In genomic region chrX:136496768-136497555, GRCh38 we compare ENCODE assay signal across 8 cellular contexts. TPM values are rescaled to one million over a fixed set of nuclear protein-coding genes. Genes with fewer than 3 reads are reported as not detected.
DNase-seq lines count a peak whose midpoint lies in the region; ATAC-seq and TF ChIP-seq lines count a peak whose summit lies in the region.

No MANE protein-coding gene starts in this region.

- peak overlapping the region; percentile 94 for H2AFZ ChIP-seq in PC-9

- peaks cover 8% of the 10 kb centered on the region for H3K36me3 Mint-ChIP-seq in activated T-cell treated with anti-CD3 and anti-CD28 coated beads, Interleukin-2, amount 50 U/mL, for 4 hours (ENCODE audit: insufficient read depth)

- POLR2A ChIA-PET in PC-9 (lab: Charles Lee; ENCODE audit: unreplicated experiment), result interaction anchor here (0.5 to 1.0 kb wide), 9 partner anchors 18 to 282 kb away, joined by 3 to 10 read pairs (median 4); partner anchors contain the start of gene VGLL1

- H4K20me1 ChIP-seq in PC-9 (ENCODE audit: insufficient read depth), result peaks cover 6% of the 10 kb centered on the region; the same call in 1 of the 2 replicates

- no peak for TF ChIP-seq CTCF in PC-9 (conservative IDR thresholded peaks at IDR 0.05)

- H3K9me2 ChIP-seq in PC-9 (ENCODE audit: insufficient read depth), result no peaks in the 10 kb centered on the region

- peak overlapping the region; percentile 97 for H3K4me2 ChIP-seq in PC-9

- H3K9ac ChIP-seq in muscle layer of colon (ENCODE audit: low read length), result peak overlapping the region; percentile 4

- peaks cover 2% of the 10 kb centered on the region for H3K27me3 Mint-ChIP-seq in activated T-cell treated with anti-CD3 and anti-CD28 coated beads, Interleukin-2, amount 50 U/mL, for 4 hours (ENCODE audit: low read depth)

- no TSS peak for BruUV-seq in PC-9 (replicated peaks; lab: Mats Ljungman, UMichigan)

- H3F3A ChIP-seq in PC-9 (ENCODE audit: insufficient read depth, low read depth), result peaks cover 17% of the 10 kb centered on the region

- peak; percentile 81 for ATAC-seq in GM21723 (IDR thresholded peaks at IDR 0.05; ENCODE audit: unreplicated experiment)
- peak; percentile 80 to 84 for ATAC-seq in activated T-cell treated with anti-CD3 and anti-CD28 coated beads, Interleukin-2, amount 50 U/mL, for 4 hours
- ATAC-seq in esophagus mucosa, result peak; percentile 92

- peak overlapping the region; percentile 94 for H3K27ac ChIP-seq in PC-9
- peak overlapping the region; percentile 59 for H3K27ac ChIP-seq in muscle layer of colon (ENCODE audit: low read depth, low read length)

- peak overlapping the region; percentile 82 for H3K4me3 ChIP-seq in Jurkat, Clone E6-1 (ENCODE audit: low read length)
- peak overlapping the region; percentile 93 for H3K4me3 ChIP-seq in PC-9
- peak overlapping the region; percentile 53 to 64 for H3K4me3 ChIP-seq in muscle layer of colon (ENCODE audit: low read depth in 1 of 2, low read length in 2 of 2)

- peaks cover 29% of the 10 kb centered on the region for H3K79me2 ChIP-seq in PC-9 (ENCODE audit: low read depth)

- H3K36me3 ChIP-seq in PC-9 (ENCODE audit: low read depth) (peaks cover 24% of the 10 kb centered on the region), muscle layer of colon (ENCODE audit: insufficient read depth, low read length) (peaks cover 8% of the 10 kb centered on the region)

- H3K4me1 Mint-ChIP-seq in activated T-cell treated with anti-CD3 and anti-CD28 coated beads, Interleukin-2, amount 50 U/mL, for 4 hours (ENCODE audit: low read depth), result peaks cover 16% of the 10 kb centered on the region

- no peaks in the 10 kb centered on the region for H3K9me3 Mint-ChIP-seq in activated T-cell treated with anti-CD3 and anti-CD28 coated beads, Interleukin-2, amount 50 U/mL, for 4 hours

- no peaks in the 10 kb centered on the region for H3K9me3 ChIP-seq in PC-9 (ENCODE audit: insufficient read depth, low read depth)
- H3K9me3 ChIP-seq in muscle layer of colon (ENCODE audit: low read length), result no peaks in the 10 kb centered on the region

- no peaks in the 10 kb centered on the region for H3K27me3 ChIP-seq in PC-9 (ENCODE audit: insufficient read depth, low read depth)
- peaks cover 0 to 4% of the 10 kb centered on the region in 2 donors for H3K27me3 ChIP-seq in muscle layer of colon (ENCODE audit: control insufficient read depth in 1 of 2, insufficient read depth in 2 of 2, low read length in 2 of 2)

- intact Hi-C loops in PC-9 (cut with micrococcal nuclease; ENCODE audit: unreplicated experiment), result loop anchor here (1.0 to 5.0 kb wide), 7 partner anchors 35 to 246 kb away; partner anchors contain the start of genes MAP7D3 and VGLL1

- peak overlapping the region; percentile 94 for H3K4me3 Mint-ChIP-seq in activated T-cell treated with anti-CD3 and anti-CD28 coated beads, Interleukin-2, amount 50 U/mL, for 4 hours

- CTCF ChIA-PET in PC-9 (lab: Charles Lee), result interaction anchor here (0.6 to 1.2 kb wide), 3 partner anchors 73 to 1709 kb away, joined by 3 read pairs; no protein-coding TSS in a partner anchor

- peak; percentile 67 for DNase-seq in DMS79 (lab: John Stamatoyannopoulos, UW)
- DNase-seq in Jurkat, Clone E6-1 (ENCODE audit: low read depth, low spot score), result peak; percentile 89
- peak; percentile 84 to 87 for DNase-seq in PC-9
- DNase-seq in activated T-cell treated with anti-CD3 and anti-CD28 coated beads, Interleukin-2, amount 50 U/mL, for 4 hours, result peak; percentile 78
- DNase-seq in stimulated activated CD8-positive, alpha-beta memory T cell treated with anti-CD3 and anti-CD28 coated beads, Interleukin-4, amount 100 ng/mL, for 48 hours, result peak; percentile 86

- H3K4me1 ChIP-seq in PC-9 (replicated peaks; ENCODE audit: insufficient read depth) (peaks cover 23% of the 10 kb centered on the region), muscle layer of colon (ENCODE audit: insufficient read depth, low read length) (no peaks in the 10 kb centered on the region)

RNA-seq across cellular contexts. Expression of gene HTATSF1, which starts 0.4 kb away (rescaled TPM):
- polyA plus RNA-seq in Jurkat, Clone E6-1 (2012; ENCODE audit: insufficient read depth, insufficient read length), result 89.9 TPM
- total RNA-seq in PC-9 (2021), result 64.3 and 72.4 TPM in 2 replicates
- 10 to 100 TPM; 37.4 to 41.8 (median 38.7) TPM for total RNA-seq in activated T-cell treated with anti-CD3 and anti-CD28 coated beads, Interleukin-2, amount 50 U/mL, for 4 hours
- 18.9 TPM for total RNA-seq in esophagus mucosa

RNA-seq across cellular contexts. Expression of gene BRS3, which starts 9.2 kb away (rescaled TPM):
- polyA plus RNA-seq in Jurkat, Clone E6-1 (2012; ENCODE audit: insufficient read depth, insufficient read length), result not detected
- total RNA-seq in PC-9 (2021) (not detected in 2 replicates), esophagus mucosa (not detected)
- total RNA-seq in activated T-cell treated with anti-CD3 and anti-CD28 coated beads, Interleukin-2, amount 50 U/mL, for 4 hours, result not detected

RNA-seq across cellular contexts. Expression of gene VGLL1, which starts 35.1 kb away (rescaled TPM):
- polyA plus RNA-seq in Jurkat, Clone E6-1 (2012; ENCODE audit: insufficient read depth, insufficient read length), result not detected
- total RNA-seq in PC-9 (2021) (112 and 154 TPM in 2 replicates), esophagus mucosa (0.36 TPM)
- not detected for total RNA-seq in activated T-cell treated with anti-CD3 and anti-CD28 coated beads, Interleukin-2, amount 50 U/mL, for 4 hours

Comparison
In these comparisons a context has a peak if more than half of its experiments do, and no peak if none do; other contexts are left out.
1. Peak in every context shown above with its lines: DNase-seq, ATAC-seq, H3K4me3 ChIP-seq and H3K27ac ChIP-seq.
2. RNA of gene VGLL1, which starts 35.1 kb away (total RNA-seq): 112 to 154 TPM in PC-9; 0.36 TPM in esophagus mucosa (single experiment) and not detected in activated T-cell treated with anti-CD3 and anti-CD28 coated beads, Interleukin-2, amount 50 U/mL, for 4 hours; every median in the first group is over 10 times any median in the second.